In genomic region chr1:113072757-113073456, GRCh38 we compare ENCODE assay signal across 8 cellular contexts. TPM values are rescaled to one million over a fixed set of nuclear protein-coding genes. Genes with fewer than 3 reads are reported as not detected.
DNase-seq lines count a peak whose midpoint lies in the region; ATAC-seq, FAIRE-seq and TF ChIP-seq lines count a peak whose summit lies in the region.

LRIG2 (plus strand) TSS chr1:113073198; CDS start chr1:113073407, 209 bp downstream.

- POLR2A ChIA-PET in endothelial cell of umbilical vein (lab: Charles Lee) = interaction anchor here (0.8 to 2.1 kb wide), 5 partner anchors 14 to 157 kb away, joined by 3 to 11 read pairs (median 4); partner anchors contain the start of gene SLC16A1

- no peaks in the 10 kb centered on the region for H3K27me3 ChIP-seq in OCI-LY1 (ENCODE audit: insufficient read depth, low read length)
- no peaks in the 10 kb centered on the region for H3K27me3 ChIP-seq in endothelial cell of umbilical vein (ENCODE audit: control insufficient read depth in 2 of 2, insufficient read depth in 2 of 2, low read length in 2 of 2)

- H3K79me2 ChIP-seq in OCI-LY1 (ENCODE audit: insufficient read depth, low read length) (peaks cover 24% of the 10 kb centered on the region), endothelial cell of umbilical vein (ENCODE audit: control insufficient read depth, insufficient read depth, low read length) (peaks cover 37% of the 10 kb centered on the region)

- H3F3A ChIP-seq in OCI-LY1 (ENCODE audit: insufficient read depth, low read length) = no peaks in the 10 kb centered on the region

- H3K9me1 ChIP-seq in endothelial cell of umbilical vein (replicated peaks; ENCODE audit: control insufficient read depth, extremely low read depth, insufficient read depth, low read length) = no peaks in the 10 kb centered on the region

- BruUV-seq in endothelial cell of umbilical vein (replicated peaks; lab: Mats Ljungman, UMichigan) = TSS peak; percentile 71

- TF ChIP-seq CTCF in OCI-LY1 (IDR thresholded peaks at IDR 0.05; ENCODE audit: low read length) (peak; percentile 98), endothelial cell of umbilical vein (IDR thresholded peaks at IDR 0.05; ENCODE audit: extremely low read depth in 1 of 2, insufficient read depth in 1 of 2, low read depth in 1 of 2, low read length in 2 of 2) (peak; percentile 73 to 86)

- ATAC-seq in GM21515 (IDR thresholded peaks at IDR 0.05; ENCODE audit: unreplicated experiment) = peak; percentile 97

- H3K9ac ChIP-seq in OCI-LY1 (ENCODE audit: low read length) (peak within 1 kb of the TSS; percentile 85), endothelial cell of umbilical vein (replicated peaks; ENCODE audit: extremely low read depth, insufficient read depth, low read length) (peak within 1 kb of the TSS; percentile 82)

- CTCF ChIA-PET in endothelial cell of umbilical vein (lab: Charles Lee) = interaction anchor here (0.5 to 3.1 kb wide), 79 partner anchors 9 to 739 kb away, joined by 3 to 87 read pairs (median 4); partner anchors contain the start of genes MAGI3, PHTF1, PPM1J and RSBN1

- H3K9me3 ChIP-seq in OCI-LY1 (ENCODE audit: low read length) (no peaks in the 10 kb centered on the region), endothelial cell of umbilical vein (replicated peaks; ENCODE audit: control insufficient read depth, insufficient read depth, low read length) (no peaks in the 10 kb centered on the region)

- peaks cover 20% of the 10 kb centered on the region for H3K4me1 ChIP-seq in OCI-LY1 (ENCODE audit: insufficient read depth, low read length, severe bottlenecking)
- H3K4me1 ChIP-seq in endothelial cell of umbilical vein (ENCODE audit: control insufficient read depth, extremely low read depth, insufficient read depth, low read length) = peaks cover 11% of the 10 kb centered on the region

- H3K36me3 ChIP-seq in OCI-LY1 (ENCODE audit: insufficient read depth, low read length) (peaks cover 18% of the 10 kb centered on the region), endothelial cell of umbilical vein (ENCODE audit: control insufficient read depth in 2 of 2, extremely low read depth in 1 of 2, insufficient read depth in 2 of 2, low read length in 2 of 2) (no peaks in the 10 kb centered on the region)

- H2AFZ ChIP-seq in OCI-LY1 (ENCODE audit: low read length) = peak within 1 kb of the TSS; percentile 58; the same call in 1 of the 2 replicates
- peak within 1 kb of the TSS; percentile 96 for H2AFZ ChIP-seq in endothelial cell of umbilical vein (ENCODE audit: low read depth, low read length)

- H4K20me1 ChIP-seq in OCI-LY1 (ENCODE audit: insufficient read depth, low read length) (no peaks in the 10 kb centered on the region), endothelial cell of umbilical vein (replicated peaks; ENCODE audit: control insufficient read depth, extremely low read depth, insufficient read depth, low read length) (peaks cover 4% of the 10 kb centered on the region)

- H3K27ac ChIP-seq in OCI-LY1 (ENCODE audit: low read depth, low read length, poor library complexity, severe bottlenecking) (peak within 1 kb of the TSS; percentile 70), endothelial cell of umbilical vein (ENCODE audit: insufficient read depth, low read depth, low read length) (peak within 1 kb of the TSS; percentile 71)

- DNase-seq in DMS 273 treated with DMSO at 0.1 percent for 48 hours (lab: John Stamatoyannopoulos, UW) (peak; percentile 96), HuH-7 (ENCODE audit: low spot score) (peak; percentile 83), endothelial cell of umbilical vein (ENCODE audit: low read depth, low spot score) (peak; percentile 98), midbrain (lab: John Stamatoyannopoulos, UW) (peak; percentile 97)
- peak; percentile 96 for DNase-seq in activated CD8-positive, alpha-beta memory T cell treated with anti-CD3 and anti-CD28 coated beads, Interleukin-2, amount 50 U/mL, for 48 hours
- DNase-seq in stimulated activated CD8-positive, alpha-beta memory T cell treated with anti-CD3 and anti-CD28 coated beads, Interleukin-2, amount 100 ng/mL, for 1 hour (ENCODE audit: low read depth in 2 of 2) = peak; percentile 91 to 95

- no peaks in the 10 kb centered on the region for H3K9me2 ChIP-seq in OCI-LY1 (ENCODE audit: low read depth, low read length)

- dilution Hi-C loops in endothelial cell of umbilical vein (cut with MboI; ENCODE audit: extremely low pct_ligation_motif_present, low sequenced_read_pairs) = no loop called here

- peak; percentile 92 for FAIRE-seq in endothelial cell of umbilical vein (lab: Jason Lieb, UNC)

- TF ChIP-seq POLR2A in endothelial cell of umbilical vein (IDR thresholded peaks at IDR 0.05; ENCODE audit: low read depth, low read length) = peak; percentile 96

- H3K4me3 ChIP-seq in OCI-LY1 (ENCODE audit: low read depth, low read length, poor library complexity, severe bottlenecking) = peak within 1 kb of the TSS; percentile 87
- H3K4me3 ChIP-seq in endothelial cell of umbilical vein (replicated peaks in 1 of 3; ENCODE audit: insufficient read depth in 1 of 3, low read depth in 1 of 3, low read length in 3 of 3) = peak within 1 kb of the TSS; percentile 59 to 96 (median 69)

- H3K4me2 ChIP-seq in OCI-LY1 (ENCODE audit: low read length) (peak within 1 kb of the TSS; percentile 98), endothelial cell of umbilical vein (ENCODE audit: insufficient read depth, low read length) (peak within 1 kb of the TSS; percentile 96)

- intact Hi-C loops in endothelial cell of umbilical vein (cut with micrococcal nuclease) = loop anchor here (1.0 to 5.0 kb wide), 7 partner anchors 31 to 681 kb away; partner anchors contain the start of gene SLC16A1

TF ChIP-seq in endothelial cell of umbilical vein, 7 proteins besides CTCF, POLR2A, EP300 and RAD21:
- no peak for TF ChIP-seq JUN (IDR thresholded peaks at IDR 0.05; ENCODE audit: borderline replicate concordance, insufficient read depth, insufficient read length, low read depth)
- TF ChIP-seq POLR2AphosphoS5 (IDR thresholded peaks at IDR 0.05; ENCODE audit: insufficient read depth, low read depth, low read length) = peak; percentile 91

RNA-seq across cellular contexts. Expression of gene LRIG2, which starts in this region (rescaled TPM):
- 14.4 and 20.1 TPM in 2 replicates for total RNA-seq in endothelial cell of umbilical vein
- 8.1 and 8.4 TPM in 2 replicates for polyA plus RNA-seq in endothelial cell of umbilical vein
- polyA plus RNA-seq in endothelial cell of umbilical vein (2011; cell fraction: cytosol; rRNA removed) = 5.3 and 5.5 TPM in 2 replicates
- polyA plus RNA-seq in endothelial cell of umbilical vein (2011; cell fraction: nucleus; rRNA removed) = 31.5 and 33.6 TPM in 2 replicates
- 4.1 and 4.8 TPM in 2 replicates for polyA plus RNA-seq in endothelial cell of umbilical vein (2012)
- polyA minus RNA-seq in endothelial cell of umbilical vein = 38.7 and 43.2 TPM in 2 replicates
- 11.5 TPM for polyA minus RNA-seq in endothelial cell of umbilical vein (2011; cell fraction: cytosol; rRNA and poly(A)+ RNA removed)
- polyA minus RNA-seq in endothelial cell of umbilical vein (2011; cell fraction: nucleus; rRNA and poly(A)+ RNA removed) = 30.3 and 50.1 TPM in 2 replicates

Comparison
In these comparisons a context has a peak if more than half of its experiments do, and no peak if none do; other contexts are left out.
1. Peak in every context shown above with its lines: DNase-seq, ATAC-seq, H3K4me3 ChIP-seq and H3K27ac ChIP-seq.